Comparison of ENCODE assay signal across 18 cellular contexts in the genomic region with DNA sequence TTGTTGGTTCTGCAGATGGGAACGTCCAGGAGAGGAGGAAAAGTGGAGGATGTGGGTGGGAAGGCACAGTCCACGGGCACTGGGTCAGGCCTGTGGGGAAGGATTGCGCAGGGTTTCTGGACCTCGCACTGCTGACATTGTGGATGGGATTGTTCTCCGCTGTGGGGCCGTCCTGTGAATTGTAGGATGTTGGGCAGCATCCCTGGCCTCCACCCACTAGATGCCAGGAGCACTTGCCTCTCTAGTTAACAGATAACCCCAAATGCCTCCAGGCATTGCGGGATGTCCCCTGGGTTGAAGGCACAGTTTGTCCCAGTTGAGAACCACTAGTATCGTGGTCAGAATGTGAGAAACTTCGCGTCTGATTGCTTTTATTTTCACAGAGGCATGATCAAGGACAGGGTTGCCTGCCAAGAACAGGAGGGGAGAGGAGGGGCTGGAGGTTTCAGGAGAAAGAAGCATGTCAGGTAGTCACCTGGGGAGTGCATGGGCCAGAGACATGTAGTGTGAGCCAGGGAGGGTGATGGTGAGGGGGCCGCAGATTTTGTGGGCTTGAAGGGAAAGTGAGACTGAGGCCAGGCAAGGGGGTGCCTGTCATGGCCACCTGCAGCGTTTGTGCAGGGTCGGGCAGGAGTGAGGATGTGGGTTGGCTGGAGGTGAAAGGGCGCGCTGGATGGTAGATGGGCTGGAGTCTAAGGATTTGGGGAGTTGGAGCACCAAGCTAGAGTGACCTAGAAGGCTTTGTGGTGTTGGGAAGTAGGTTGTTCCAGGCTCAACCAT. TPM values are rescaled to one million over a fixed set of nuclear protein-coding genes. Genes with fewer than 3 reads are reported as not detected.
DNase-seq lines count a peak whose midpoint lies in the region; ATAC-seq and TF ChIP-seq lines count a peak whose summit lies in the region.
"Had no signal": no experiment of that assay in that cellular context is flagged by ENCODE, and none has a peak within 500 bp of the region (broad histone marks: within the 10 kb centered on the region; RNA-seq: fewer than 3 reads in every experiment).

No MANE protein-coding gene starts in this region.

- peak in 1 of 2 donors; percentile 29 for TF ChIP-seq POLR2A in thyroid gland (IDR thresholded peaks at IDR 0.05)
- TF ChIP-seq POLR2A in upper lobe of left lung (IDR thresholded peaks at IDR 0.05), result no peak

- intact Hi-C loops in natural killer cell (cut with micrococcal nuclease) (no loop called here), thyroid gland (cut with DNase I) (no loop called here)

- no peaks in the 10 kb centered on the region for H3K36me3 Mint-ChIP-seq in natural killer cell
- no peaks in the 10 kb centered on the region for H3K36me3 Mint-ChIP-seq in natural killer cell treated with Interleukin-12 subunit alpha and Interleukin-12 subunit beta and Interleukin-15 and Interleukin-18, amount 100 ng/mL, for 72 hours
- peaks cover 8% of the 10 kb centered on the region for H3K36me3 Mint-ChIP-seq in T-cell

- H3K27me3 Mint-ChIP-seq in natural killer cell (ENCODE audit: low read depth in 2 of 2) (no peaks in the 10 kb centered on the region), T-cell (no peaks in the 10 kb centered on the region)
- no peaks in the 10 kb centered on the region for H3K27me3 Mint-ChIP-seq in natural killer cell treated with Interleukin-12 subunit alpha and Interleukin-12 subunit beta and Interleukin-15 and Interleukin-18, amount 100 ng/mL, for 72 hours
- H3K27me3 Mint-ChIP-seq: activated CD4-positive, alpha-beta memory T cell treated with anti-CD3 and anti-CD28 coated beads for 36 hours had no signal

- TF ChIP-seq CTCF in natural killer cell (IDR thresholded peaks at IDR 0.05), result no peak
- TF ChIP-seq CTCF in thyroid gland (IDR thresholded peaks at IDR 0.05), result peak in 1 of 6 experiments; percentile 26
- TF ChIP-seq CTCF in upper lobe of left lung (IDR thresholded peaks at IDR 0.05), result no peak

- H3K4me1 Mint-ChIP-seq in natural killer cell (peaks cover 31 to 37% of the 10 kb centered on the region in 2 donors), T-cell (peaks cover 26 to 38% (median 31%) of the 10 kb centered on the region in 3 donors)
- H3K4me1 Mint-ChIP-seq in natural killer cell treated with Interleukin-12 subunit alpha and Interleukin-12 subunit beta and Interleukin-15 and Interleukin-18, amount 100 ng/mL, for 72 hours (ENCODE audit: low read depth in 2 of 2), result peaks cover 23 to 31% of the 10 kb centered on the region in 2 donors

- H3K9me3 ChIP-seq in thyroid gland (no peaks in the 10 kb centered on the region), upper lobe of left lung (no peaks in the 10 kb centered on the region)

- TF ChIP-seq EP300 in upper lobe of left lung (IDR thresholded peaks at IDR 0.05), result no peak

- H3K27ac ChIP-seq in thyroid gland (peak overlapping the region; percentile 74 to 82 (median 78)), upper lobe of left lung (no peak overlapping the region)
- H3K27ac ChIP-seq: GM23248 had no signal

- H3K27ac Mint-ChIP-seq in natural killer cell (peak overlapping the region in 1 of 2 donors; percentile 73), T-cell (no peak overlapping the region)
- peak overlapping the region in 1 of 2 donors; percentile 68 for H3K27ac Mint-ChIP-seq in natural killer cell treated with Interleukin-12 subunit alpha and Interleukin-12 subunit beta and Interleukin-15 and Interleukin-18, amount 100 ng/mL, for 72 hours
- H3K27ac Mint-ChIP-seq: activated CD4-positive, alpha-beta memory T cell treated with anti-CD3 and anti-CD28 coated beads for 36 hours had no signal

- H3K36me3 ChIP-seq in thyroid gland (peaks cover 0 to 18% of the 10 kb centered on the region in 2 donors), upper lobe of left lung (peaks cover 4 to 30% (median 24%) of the 10 kb centered on the region in 4 donors)

- H3K4me3 ChIP-seq in thyroid gland (replicated peaks in 1 of 3), result no peak overlapping the region
- H3K4me3 ChIP-seq in upper lobe of left lung, result no peak overlapping the region
- H3K4me3 ChIP-seq: GM23248 had no signal

- WGBS in thyroid gland, 2 donors, result 37 to 55% methylated on average over 13 to 14 of the region's 15 CpGs
- 70 to 72% methylated on average over 14 to 15 of the region's 15 CpGs for WGBS in upper lobe of left lung, 2 donors

- peak overlapping the region; percentile 38 for H3K4me3 Mint-ChIP-seq in natural killer cell
- H3K4me3 Mint-ChIP-seq in natural killer cell treated with Interleukin-12 subunit alpha and Interleukin-12 subunit beta and Interleukin-15 and Interleukin-18, amount 100 ng/mL, for 72 hours, result no peak overlapping the region
- peak overlapping the region in 2 of 3 donors; percentile 25 to 82 for H3K4me3 Mint-ChIP-seq in T-cell
- H3K4me3 Mint-ChIP-seq: activated CD4-positive, alpha-beta memory T cell treated with anti-CD3 and anti-CD28 coated beads for 36 hours had no signal

- H3K9me3 Mint-ChIP-seq in natural killer cell, result no peaks in the 10 kb centered on the region
- H3K9me3 Mint-ChIP-seq in natural killer cell treated with Interleukin-12 subunit alpha and Interleukin-12 subunit beta and Interleukin-15 and Interleukin-18, amount 100 ng/mL, for 72 hours, result no peaks in the 10 kb centered on the region
- H3K9me3 Mint-ChIP-seq in T-cell, result no peaks in the 10 kb centered on the region
- H3K9me3 Mint-ChIP-seq: activated CD4-positive, alpha-beta memory T cell treated with anti-CD3 and anti-CD28 coated beads for 36 hours had no signal

- POLR2A ChIA-PET in T-cell (lab: Charles Lee), result interaction anchor here in 1 of 2 donors (0.6 to 0.7 kb wide), 2 partner anchors 17 to 1032 kb away, joined by 3 read pairs; no protein-coding TSS in a partner anchor

- ATAC-seq in natural killer cell (no peak), T-cell (replicated peaks in 1 of 4) (no peak), upper lobe of left lung (ENCODE audit: low FRiP score in 2 of 2) (no peak), GM21360 (IDR thresholded peaks at IDR 0.05; ENCODE audit: unreplicated experiment) (no peak)
- no peak for ATAC-seq in natural killer cell treated with Interleukin-12 subunit alpha and Interleukin-12 subunit beta and Interleukin-15 and Interleukin-18, amount 100 ng/mL, for 72 hours

- peaks cover 40 to 55% of the 10 kb centered on the region in 2 donors for H3K4me1 ChIP-seq in thyroid gland
- peaks cover 22 to 31% (median 27%) of the 10 kb centered on the region in 4 donors for H3K4me1 ChIP-seq in upper lobe of left lung

- CTCF ChIA-PET in T-cell (lab: Charles Lee), result interaction anchor here in 1 of 2 donors (0.6 kb wide), 1 partner anchor 1032 kb away, joined by 3 read pairs; no protein-coding TSS in a partner anchor

- DNase-seq in natural killer cell, result no peak
- no peak for DNase-seq in natural killer cell treated with Interleukin-12 subunit alpha and Interleukin-12 subunit beta and Interleukin-15 and Interleukin-18, amount 100 ng/mL, for 72 hours (ENCODE audit: low spot score)
- no peak for DNase-seq in T-cell
- peak; percentile 52 for DNase-seq in kidney glomerular epithelial cell (lab: John Stamatoyannopoulos, UW)
- DNase-seq in thyroid gland, result peak; percentile 91
- no peak for DNase-seq in upper lobe of left lung
- no peak for DNase-seq in stimulated activated CD4-positive, alpha-beta T cell treated with anti-CD3 and anti-CD28 coated beads, Interleukin-4, amount 100 ng/mL, for 1 hour
- DNase-seq: activated CD4-positive, alpha-beta memory T cell treated with anti-CD3 and anti-CD28 coated beads for 36 hours; activated effector memory CD4-positive, alpha-beta T cell treated with Interleukin-2 at 50 U/mL for 16 hours; DMS79 treated with DMSO at 0.1 percent for 48 hours; GM23248; MM.1S; NCI-H1930; NCI-H510A treated with DMSO at 0.1 percent for 48 hours had no signal

- H3K27me3 ChIP-seq in thyroid gland, result no peaks in the 10 kb centered on the region
- H3K27me3 ChIP-seq in upper lobe of left lung, result no peaks in the 10 kb centered on the region

RNA-seq across cellular contexts. Expression of a gene that starts 3.2 kb away (rescaled TPM):
- 10 to 100 TPM; 20.8 to 28.7 (median 24.1) TPM for total RNA-seq in natural killer cell
- total RNA-seq in natural killer cell treated with Interleukin-12 subunit alpha and Interleukin-12 subunit beta and Interleukin-15 and Interleukin-18, amount 100 ng/mL, for 72 hours, result 10 to 100 TPM in 1 of 2 donors, 1 to 10 TPM in 1; 8.0 to 12.3 TPM
- total RNA-seq in T-cell, result 10 to 100 TPM; 14.2 to 24.1 (median 16.2) TPM
- total RNA-seq in thyroid gland, result 10 to 100 TPM in 2 of 4 donors, 1 to 10 TPM in 2; 2.1 to 12.0 (median 6.5) TPM
- total RNA-seq in upper lobe of left lung, result 10 to 100 TPM in 5 of 6 donors, 1 to 10 TPM in 1; 9.9 to 32.1 (median 12.4) TPM

RNA-seq across cellular contexts. Expression of a gene that starts 5.3 kb away (rescaled TPM):
- total RNA-seq in natural killer cell (10 to 100 TPM in 1 of 3 donors, 1 to 10 TPM in 2; 8.7 to 12.5 (median 8.8) TPM), T-cell (10 to 100 TPM in 1 of 5 donors, 1 to 10 TPM in 4; 6.3 to 10.4 (median 8.1) TPM), thyroid gland (10 to 100 TPM in 2 of 4 donors, 1 to 10 TPM in 2; 5.1 to 28.3 (median 12.2) TPM), upper lobe of left lung (10 to 100 TPM; 13.1 to 19.2 (median 16.3) TPM)
- 10 to 100 TPM in 1 of 2 donors, 1 to 10 TPM in 1; 6.1 to 14.0 TPM for total RNA-seq in natural killer cell treated with Interleukin-12 subunit alpha and Interleukin-12 subunit beta and Interleukin-15 and Interleukin-18, amount 100 ng/mL, for 72 hours

RNA-seq across cellular contexts. Expression of a gene that starts 8.6 kb away (rescaled TPM):
- total RNA-seq in natural killer cell (under 1 TPM; 0.11 to 0.68 (median 0.58) TPM), T-cell (1 to 10 TPM in 2 of 5 donors, under 1 TPM in 3; 0.38 to 1.3 (median 0.66) TPM), thyroid gland (1 to 10 TPM; 1.7 to 2.9 (median 2.2) TPM), upper lobe of left lung (10 to 100 TPM in 1 of 6 donors, 1 to 10 TPM in 4, under 1 TPM in 1; 0.39 to 10.1 (median 6.7) TPM)
- under 1 TPM in 1 of 2 donors, not detected in 1; 0.50 TPM for total RNA-seq in natural killer cell treated with Interleukin-12 subunit alpha and Interleukin-12 subunit beta and Interleukin-15 and Interleukin-18, amount 100 ng/mL, for 72 hours
- total RNA-seq: SK-MEL-5 had no signal

RNA-seq across cellular contexts. Expression of a gene that starts 15.1 kb away (rescaled TPM):
- total RNA-seq in natural killer cell (not detected), T-cell (not detected), thyroid gland (not detected), upper lobe of left lung (not detected)
- not detected for total RNA-seq in natural killer cell treated with Interleukin-12 subunit alpha and Interleukin-12 subunit beta and Interleukin-15 and Interleukin-18, amount 100 ng/mL, for 72 hours
- total RNA-seq: activated CD4-positive, alpha-beta memory T cell treated with anti-CD3 and anti-CD28 coated beads for 36 hours; GM23248; OCI-LY7; SK-MEL-5; subcutaneous adipose tissue had no signal

RNA-seq across cellular contexts. Expression of a gene that starts 18.2 kb away (rescaled TPM):
- total RNA-seq in natural killer cell, result 10 to 100 TPM in 1 of 3 donors, 1 to 10 TPM in 2; 7.2 to 12.4 (median 9.5) TPM
- total RNA-seq in natural killer cell treated with Interleukin-12 subunit alpha and Interleukin-12 subunit beta and Interleukin-15 and Interleukin-18, amount 100 ng/mL, for 72 hours, result 10 to 100 TPM; 25.6 to 45.1 TPM
- 10 to 100 TPM in 3 of 5 donors, 1 to 10 TPM in 2; 6.8 to 18.9 (median 14.7) TPM for total RNA-seq in T-cell
- 100 to 1,000 TPM in 2 of 4 donors, 10 to 100 TPM in 2; 52.1 to 178 (median 100) TPM for total RNA-seq in thyroid gland
- total RNA-seq in upper lobe of left lung, result 10 to 100 TPM in 5 of 6 donors, 1 to 10 TPM in 1; 4.2 to 44.8 (median 36.7) TPM

Comparison
In these comparisons a context has a peak if more than half of its experiments do, and no peak if none do; other contexts are left out.
1. DNase-seq: peak in kidney glomerular epithelial cell (single experiment) and thyroid gland (2 of 2); none in natural killer cell (single experiment), natural killer cell treated with Interleukin-12 subunit alpha and Interleukin-12 subunit beta and Interleukin-15 and Interleukin-18, amount 100 ng/mL, for 72 hours (single experiment), T-cell (0 of 34), upper lobe of left lung (0 of 2) and stimulated activated CD4-positive, alpha-beta T cell treated with anti-CD3 and anti-CD28 coated beads, Interleukin-4, amount 100 ng/mL, for 1 hour (single experiment).
2. H3K27ac ChIP-seq: peak in thyroid gland (3 of 3); none in upper lobe of left lung (0 of 4).